11 cellular contexts compared by ENCODE assay signal in genomic region chr6:40789143-40789764, GRCh38.
A peak's percentile ranks its signal among the peaks of the same experiment; 100 is the strongest.
DNase-seq lines count a peak whose midpoint lies in the region; ATAC-seq and TF ChIP-seq lines count a peak whose summit lies in the region.
"Had no signal": no experiment of that assay in that cellular context is flagged by ENCODE, and none has a peak within 500 bp of the region (broad histone marks: within the 10 kb centered on the region; RNA-seq: fewer than 3 reads in every experiment).

No MANE protein-coding gene starts in this region.

- no peaks in the 10 kb centered on the region for H3K9me3 ChIP-seq in T-helper 17 cell (ENCODE audit: control insufficient read depth, low read length, poor library complexity, severe bottlenecking)
- H3K9me3 ChIP-seq in spleen, result no peaks in the 10 kb centered on the region

- H3K27me3 Mint-ChIP-seq in T-helper 17 cell, result peaks cover 21% of the 10 kb centered on the region

- H3K4me1 ChIP-seq in spleen, result peaks cover 3 to 19% (median 11%) of the 10 kb centered on the region in 6 donors
- H3K4me1 ChIP-seq: parathyroid adenoma had no signal

- TF ChIP-seq CTCF in spleen (IDR thresholded peaks at IDR 0.05 in 8 of 11, conservative IDR thresholded peaks at IDR 0.05 in 3 of 11), result no peak

- ATAC-seq in T-helper 17 cell, result peak; percentile 46
- no peak for ATAC-seq in GM19463 (IDR thresholded peaks at IDR 0.05; ENCODE audit: unreplicated experiment)

- TF ChIP-seq POLR2A in spleen (IDR thresholded peaks at IDR 0.05), result no peak

- H3K36me3 Mint-ChIP-seq in T-helper 17 cell (ENCODE audit: low read depth), result no peaks in the 10 kb centered on the region

- peak overlapping the region; percentile 19 for H3K4me3 Mint-ChIP-seq in T-helper 17 cell

- intact Hi-C loops in spleen (cut with DNase I; ENCODE audit: low total_unique reads), result no loop called here

- peak overlapping the region in 4 of 8 donors; percentile 21 to 67 (median 48) for H3K27ac ChIP-seq in spleen
- H3K27ac ChIP-seq: cardiac muscle cell, parathyroid adenoma had no signal

- H3K27me3 ChIP-seq in spleen (replicated peaks in 1 of 7), result peaks cover 0 to 3% (median 0%) of the 10 kb centered on the region in 7 donors
- H3K27me3 ChIP-seq: cardiac muscle cell had no signal

- no peaks in the 10 kb centered on the region for H3K36me3 ChIP-seq in spleen
- H3K36me3 ChIP-seq: cardiac muscle cell had no signal

- 34 to 52% (median 43%) methylated on average over 7 of the region's 7 CpGs for WGBS in spleen, 5 donors

- H3K27ac Mint-ChIP-seq in T-helper 17 cell, result peak overlapping the region; percentile 80

- H3K4me1 Mint-ChIP-seq in T-helper 17 cell, result peaks cover 8% of the 10 kb centered on the region

- DNase-seq in activated gamma-delta T cell treated with Interleukin-2 at 50 U/mL for 16 hours, result peak; percentile 36
- DNase-seq in activated gamma-delta T cell (lab: John Stamatoyannopoulos, UW), result no peak
- no peak for DNase-seq in T-helper 17 cell
- DNase-seq in glomerular visceral epithelial cell (ENCODE audit: extremely low spot score), result peak; percentile 5
- peak; percentile 29 for DNase-seq in superior temporal gyrus (ENCODE audit: extremely low spot score)
- no peak for DNase-seq in 8988T
- no peak for DNase-seq in spleen
- DNase-seq: hippocampal formation had no signal

- H3K4me3 ChIP-seq in spleen, result no peak overlapping the region
- H3K4me3 ChIP-seq: cardiac muscle cell had no signal

Comparison
In these comparisons a context has a peak if more than half of its experiments do, and no peak if none do; other contexts are left out.
1. DNase-seq: peak in activated gamma-delta T cell treated with Interleukin-2 at 50 U/mL for 16 hours (single experiment), glomerular visceral epithelial cell (single experiment) and superior temporal gyrus (single experiment); none in activated gamma-delta T cell (single experiment), T-helper 17 cell (0 of 3), 8988T (single experiment) and spleen (single experiment).